Comparison of ENCODE assay signal across 8 cellular contexts in genomic region chr3:52225452-52226228, GRCh38. TPM values are rescaled to one million over a fixed set of nuclear protein-coding genes. Genes with fewer than 3 reads are reported as not detected.
DNase-seq lines count a peak whose midpoint lies in the region; ATAC-seq and TF ChIP-seq lines count a peak whose summit lies in the region.

Gene TLR9 (minus strand): TSS chr3:52225645. CDS start chr3:52225529, 116 bp downstream.

- H3K36me3 Mint-ChIP-seq in activated naive CD8-positive, alpha-beta T cell treated with anti-CD3 and anti-CD28 coated beads, Interleukin-2, amount 50 U/mL, for 24 hours (ENCODE audit: low read depth), result peaks cover 9% of the 10 kb centered on the region

- peak within 1 kb of the TSS; percentile 67 for H3K27ac ChIP-seq in KMS-11
- no peak within 1 kb of the TSS for H3K27ac ChIP-seq in right cardiac atrium (ENCODE audit: low read length)

- H3K27ac Mint-ChIP-seq in activated naive CD8-positive, alpha-beta T cell treated with anti-CD3 and anti-CD28 coated beads, Interleukin-2, amount 50 U/mL, for 24 hours, result peak within 1 kb of the TSS; percentile 68

- 65% methylated on average over 9 of the region's 9 CpGs for WGBS in right cardiac atrium

- peak; percentile 77 for ATAC-seq in GM21723 (IDR thresholded peaks at IDR 0.05; ENCODE audit: unreplicated experiment)
- peak; percentile 67 for ATAC-seq in activated naive CD8-positive, alpha-beta T cell treated with anti-CD3 and anti-CD28 coated beads, Interleukin-2, amount 50 U/mL, for 24 hours
- ATAC-seq in right cardiac atrium, result no peak

- peak within 1 kb of the TSS; percentile 56 for H3K4me3 Mint-ChIP-seq in activated naive CD8-positive, alpha-beta T cell treated with anti-CD3 and anti-CD28 coated beads, Interleukin-2, amount 50 U/mL, for 24 hours

- H3K36me3 ChIP-seq in KMS-11 (ENCODE audit: insufficient read depth), result no peaks in the 10 kb centered on the region

- H2AFZ ChIP-seq in KMS-11 (ENCODE audit: low read depth), result peak within 1 kb of the TSS; percentile 22; the same call in 1 of the 2 replicates

- H3K4me1 ChIP-seq in KMS-11 (ENCODE audit: low read depth, poor library complexity, severe bottlenecking), result peaks cover 23% of the 10 kb centered on the region
- no peaks in the 10 kb centered on the region for H3K4me1 ChIP-seq in right cardiac atrium (ENCODE audit: control insufficient read depth, insufficient read depth, low read length)

- H3K4me1 Mint-ChIP-seq in activated naive CD8-positive, alpha-beta T cell treated with anti-CD3 and anti-CD28 coated beads, Interleukin-2, amount 50 U/mL, for 24 hours, result peaks cover 55% of the 10 kb centered on the region

- intact Hi-C loops in right cardiac atrium (cut with DNase I), result no loop called here

- in situ Hi-C loops in ACHN (cut with HindIII; ENCODE audit: low pct_ligation_motif_present, low pct_unique_long_range_greater_than_20kb, low sequenced_read_pairs), result no loop called here

- H3K27me3 ChIP-seq in KMS-11 (ENCODE audit: insufficient read depth, low read depth) (no peaks in the 10 kb centered on the region), right cardiac atrium (ENCODE audit: control insufficient read depth, insufficient read depth) (no peaks in the 10 kb centered on the region)

- no peaks in the 10 kb centered on the region for H3K27me3 Mint-ChIP-seq in activated naive CD8-positive, alpha-beta T cell treated with anti-CD3 and anti-CD28 coated beads, Interleukin-2, amount 50 U/mL, for 24 hours

- H3K9me3 ChIP-seq in right cardiac atrium (ENCODE audit: control insufficient read depth, low read length), result no peaks in the 10 kb centered on the region

- H3K79me2 ChIP-seq in KMS-11 (ENCODE audit: insufficient read depth, low read depth), result no peaks in the 10 kb centered on the region

- no peaks in the 10 kb centered on the region for H4K20me1 ChIP-seq in KMS-11 (ENCODE audit: insufficient read depth)

- TF ChIP-seq CTCF in KMS-11 (conservative IDR thresholded peaks at IDR 0.05; ENCODE audit: low read depth, low read length), result no peak

- H3K9me3 Mint-ChIP-seq in activated naive CD8-positive, alpha-beta T cell treated with anti-CD3 and anti-CD28 coated beads, Interleukin-2, amount 50 U/mL, for 24 hours, result no peaks in the 10 kb centered on the region

- peak within 1 kb of the TSS; percentile 36; the same call in 1 of the 2 replicates for H3K4me2 ChIP-seq in KMS-11

- peak; percentile 38 for DNase-seq in NCI-H1436 (lab: John Stamatoyannopoulos, UW)
- DNase-seq in NCI-H1436 treated with DMSO at 0.1 percent for 48 hours (lab: John Stamatoyannopoulos, UW), result no peak
- peak; percentile 48 for DNase-seq in activated naive CD8-positive, alpha-beta T cell treated with anti-CD3 and anti-CD28 coated beads, Interleukin-2, amount 50 U/mL, for 24 hours
- no peak for DNase-seq in DMS114 treated with DMSO at 0.1 percent for 48 hours (lab: John Stamatoyannopoulos, UW; ENCODE audit: unreplicated experiment)
- DNase-seq in ACHN, result no peak
- no peak for DNase-seq in right cardiac atrium

- peak within 1 kb of the TSS; percentile 12; the same call in 1 of the 2 replicates for H3K9ac ChIP-seq in KMS-11

- no peak within 1 kb of the TSS for H3K4me3 ChIP-seq in KMS-11 (IDR thresholded peaks at IDR 0.05; ENCODE audit: insufficient read depth, low read depth, low read length)
- H3K4me3 ChIP-seq in right cardiac atrium (ENCODE audit: low read length), result no peak within 1 kb of the TSS

RNA-seq across cellular contexts. Expression of gene TLR9, which starts in this region (rescaled TPM):
- total RNA-seq in right cardiac atrium, result under 1 TPM; 0.09 to 0.24 (median 0.20) TPM
- 0.05 TPM for polyA plus RNA-seq in right cardiac atrium

Comparison
In these comparisons a context has a peak if more than half of its experiments do, and no peak if none do; other contexts are left out.
1. DNase-seq: peak in NCI-H1436 (single experiment) and activated naive CD8-positive, alpha-beta T cell treated with anti-CD3 and anti-CD28 coated beads, Interleukin-2, amount 50 U/mL, for 24 hours (single experiment); none in NCI-H1436 treated with DMSO at 0.1 percent for 48 hours (single experiment), DMS114 treated with DMSO at 0.1 percent for 48 hours (single experiment), ACHN (single experiment) and right cardiac atrium (0 of 3).
2. ATAC-seq: peak in GM21723 (single experiment) and activated naive CD8-positive, alpha-beta T cell treated with anti-CD3 and anti-CD28 coated beads, Interleukin-2, amount 50 U/mL, for 24 hours (single experiment); none in right cardiac atrium (0 of 2).